In genomic region chr5:181100121-181101015, GRCh38 we compare ENCODE assay signal across 10 cellular contexts. TPM values are rescaled to one million over a fixed set of nuclear protein-coding genes. Genes with fewer than 3 reads are reported as not detected.
A peak's percentile ranks its signal among the peaks of the same experiment; 100 is the strongest.
DNase-seq lines count a peak whose midpoint lies in the region; ATAC-seq and TF ChIP-seq lines count a peak whose summit lies in the region.
"Had no signal": no experiment of that assay in that cellular context is flagged by ENCODE, and none has a peak within 500 bp of the region (broad histone marks: within the 10 kb centered on the region; RNA-seq: fewer than 3 reads in every experiment).

No MANE protein-coding gene starts in this region.

- H3K9me3 ChIP-seq in thoracic aorta, result no peaks in the 10 kb centered on the region
- H3K9me3 ChIP-seq in ovary, result no peaks in the 10 kb centered on the region
- H3K9me3 ChIP-seq: colonic mucosa had no signal

- 3% methylated on average over 40 to 61 of the region's 63 CpGs for WGBS in ovary, 3 donors

- peak overlapping the region; percentile 41 for H3K4me3 ChIP-seq in thoracic aorta
- H3K4me3 ChIP-seq in ovary, result no peak overlapping the region
- H3K4me3 ChIP-seq: colonic mucosa had no signal

- H3K36me3 ChIP-seq in thoracic aorta (no peaks in the 10 kb centered on the region), ovary (no peaks in the 10 kb centered on the region)
- H3K36me3 ChIP-seq: colonic mucosa had no signal

- H3K4me3 Mint-ChIP-seq in activated naive CD8-positive, alpha-beta T cell, result peak overlapping the region; percentile 38
- H3K4me3 Mint-ChIP-seq in activated naive CD8-positive, alpha-beta T cell treated with anti-CD3 and anti-CD28 coated beads, Interleukin-2, amount 50 U/mL, for 24 hours, result no peak overlapping the region
- peak overlapping the region; percentile 41 for H3K4me3 Mint-ChIP-seq in activated B cell treated with CpG ODN at 0.5 μM for 24 hours

- POLR2A ChIA-PET in activated B cell treated with CpG ODN at 0.5 μM for 24 hours (lab: Charles Lee), result interaction anchor here (1.2 to 1.3 kb wide), 2 partner anchors 238 to 270 kb away, joined by 3 to 5 read pairs; no protein-coding TSS in a partner anchor

- peaks cover 11% of the 10 kb centered on the region for H3K4me1 Mint-ChIP-seq in activated naive CD8-positive, alpha-beta T cell (ENCODE audit: low read depth)
- peaks cover 15% of the 10 kb centered on the region for H3K4me1 Mint-ChIP-seq in activated naive CD8-positive, alpha-beta T cell treated with anti-CD3 and anti-CD28 coated beads, Interleukin-2, amount 50 U/mL, for 24 hours
- H3K4me1 Mint-ChIP-seq in activated B cell treated with CpG ODN at 0.5 μM for 24 hours, result peaks cover 20% of the 10 kb centered on the region

- H3K4me1 ChIP-seq in thoracic aorta (ENCODE audit: control insufficient read depth in 1 of 2, low read depth in 2 of 2) (no peaks in the 10 kb centered on the region), ovary (ENCODE audit: insufficient read depth) (no peaks in the 10 kb centered on the region)
- H3K4me1 ChIP-seq: colonic mucosa had no signal

- no peak for DNase-seq in activated naive CD8-positive, alpha-beta T cell treated with anti-CD3 and anti-CD28 coated beads, Interleukin-2, amount 50 U/mL, for 24 hours
- DNase-seq in activated B cell treated with CpG ODN at 0.5 μM for 24 hours (no peak), iris pigment epithelial cell (ENCODE audit: low read depth) (peak; percentile 12), thoracic aorta (ENCODE audit: low spot score) (no peak), ovary (no peak), hippocampal formation (lab: John Stamatoyannopoulos, UW) (no peak)
- DNase-seq: activated CD8-positive, alpha-beta memory T cell treated with anti-CD3 and anti-CD28 coated beads, Interleukin-2, amount 50 U/mL, for 4 hours; colonic mucosa had no signal

- H3K27me3 Mint-ChIP-seq in activated naive CD8-positive, alpha-beta T cell, result peaks cover 18% of the 10 kb centered on the region
- H3K27me3 Mint-ChIP-seq in activated naive CD8-positive, alpha-beta T cell treated with anti-CD3 and anti-CD28 coated beads, Interleukin-2, amount 50 U/mL, for 24 hours, result peaks cover 34% of the 10 kb centered on the region
- peaks cover 22% of the 10 kb centered on the region for H3K27me3 Mint-ChIP-seq in activated B cell treated with CpG ODN at 0.5 μM for 24 hours

- H3K27ac ChIP-seq in thoracic aorta (no peak overlapping the region), ovary (no peak overlapping the region)
- H3K27ac ChIP-seq: colonic mucosa had no signal

- no peak for TF ChIP-seq CTCF in activated B cell treated with CpG ODN at 0.5 μM for 24 hours (IDR thresholded peaks at IDR 0.05)
- no peak for TF ChIP-seq CTCF in thoracic aorta (IDR thresholded peaks at IDR 0.05)
- TF ChIP-seq CTCF in ovary (IDR thresholded peaks at IDR 0.05), result no peak

- no peak for ATAC-seq in activated naive CD8-positive, alpha-beta T cell treated with anti-CD3 and anti-CD28 coated beads, Interleukin-2, amount 50 U/mL, for 24 hours
- ATAC-seq in activated B cell treated with CpG ODN at 0.5 μM for 24 hours (ENCODE audit: low read depth) (no peak), thoracic aorta (ENCODE audit: insufficient number of reproducible peaks, low FRiP score, low read depth) (no peak), GM21619 (IDR thresholded peaks at IDR 0.05; ENCODE audit: unreplicated experiment) (no peak)

- CTCF ChIA-PET in activated B cell treated with CpG ODN at 0.5 μM for 24 hours (lab: Charles Lee), result interaction anchor here (0.9 to 1.3 kb wide), 2 partner anchors 60 to 231 kb away, joined by 3 read pairs; no protein-coding TSS in a partner anchor

- no peaks in the 10 kb centered on the region for H3K36me3 Mint-ChIP-seq in activated naive CD8-positive, alpha-beta T cell
- peaks cover 2% of the 10 kb centered on the region for H3K36me3 Mint-ChIP-seq in activated naive CD8-positive, alpha-beta T cell treated with anti-CD3 and anti-CD28 coated beads, Interleukin-2, amount 50 U/mL, for 24 hours (ENCODE audit: low read depth)
- no peaks in the 10 kb centered on the region for H3K36me3 Mint-ChIP-seq in activated B cell treated with CpG ODN at 0.5 μM for 24 hours (ENCODE audit: low read depth)

- TF ChIP-seq POLR2A in ovary (IDR thresholded peaks at IDR 0.05), result no peak

- intact Hi-C loops in activated B cell treated with CpG ODN at 0.5 μM for 24 hours (cut with micrococcal nuclease) (no loop called here), ovary (cut with DNase I) (no loop called here)

- H3K27me3 ChIP-seq in thoracic aorta (replicated peaks; ENCODE audit: insufficient read depth) (peaks cover 5% of the 10 kb centered on the region), ovary (no peaks in the 10 kb centered on the region)

- H3K27ac Mint-ChIP-seq in activated naive CD8-positive, alpha-beta T cell, result no peak overlapping the region
- H3K27ac Mint-ChIP-seq in activated naive CD8-positive, alpha-beta T cell treated with anti-CD3 and anti-CD28 coated beads, Interleukin-2, amount 50 U/mL, for 24 hours, result no peak overlapping the region
- H3K27ac Mint-ChIP-seq in activated B cell treated with CpG ODN at 0.5 μM for 24 hours, result no peak overlapping the region

- H3K9me3 Mint-ChIP-seq in activated naive CD8-positive, alpha-beta T cell (ENCODE audit: low read depth), result no peaks in the 10 kb centered on the region
- no peaks in the 10 kb centered on the region for H3K9me3 Mint-ChIP-seq in activated naive CD8-positive, alpha-beta T cell treated with anti-CD3 and anti-CD28 coated beads, Interleukin-2, amount 50 U/mL, for 24 hours
- H3K9me3 Mint-ChIP-seq in activated B cell treated with CpG ODN at 0.5 μM for 24 hours, result no peaks in the 10 kb centered on the region

- TF ChIP-seq EP300 in ovary (IDR thresholded peaks at IDR 0.05), result no peak

RNA-seq across cellular contexts. Expression of gene OR2V1, which starts 30.6 kb away (rescaled TPM):
- total RNA-seq in activated B cell treated with CpG ODN at 0.5 μM for 24 hours, result not detected in 2 replicates
- total RNA-seq in thoracic aorta, result not detected
- total RNA-seq in ovary, result not detected
- polyA plus RNA-seq in ovary, result not detected
- total RNA-seq: colonic mucosa had no signal

RNA-seq across cellular contexts. Expression of gene OR2V2, which starts 47.0 kb away (rescaled TPM):
- not detected in 2 replicates for total RNA-seq in activated B cell treated with CpG ODN at 0.5 μM for 24 hours
- not detected for total RNA-seq in thoracic aorta
- under 1 TPM in 1 of 7 donors, not detected in 6; 0.80 TPM for total RNA-seq in ovary
- not detected for polyA plus RNA-seq in ovary
- total RNA-seq: colonic mucosa had no signal
